ENCODE assay signal across 24 cellular contexts in the genomic region with DNA sequence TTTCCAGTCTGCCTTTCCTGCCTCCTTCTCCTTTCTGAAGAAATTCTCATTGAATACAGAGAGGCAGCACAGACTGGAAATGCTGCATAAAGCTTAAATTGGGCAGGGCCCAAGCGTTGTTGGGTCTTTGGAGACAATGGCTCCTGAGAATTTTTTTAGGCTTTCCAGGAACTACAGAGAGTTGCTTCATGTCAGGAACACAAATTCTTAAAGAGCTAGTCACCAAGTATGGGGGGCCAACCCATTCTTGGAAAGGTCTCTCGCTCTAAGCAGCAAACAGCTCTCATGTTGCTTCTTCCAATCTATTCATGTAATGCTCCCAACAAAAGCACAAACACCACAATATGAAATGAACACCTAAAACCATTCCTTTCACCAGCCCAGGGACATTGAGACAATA. TPM values are rescaled to one million over a fixed set of nuclear protein-coding genes. Genes with fewer than 3 reads are reported as not detected.
DNase-seq lines count a peak whose midpoint lies in the region; ATAC-seq, FAIRE-seq and TF ChIP-seq lines count a peak whose summit lies in the region.
"Had no signal": no experiment of that assay in that cellular context is flagged by ENCODE, and none has a peak within 500 bp of the region (broad histone marks: within the 10 kb centered on the region; RNA-seq: fewer than 3 reads in every experiment).

No MANE protein-coding gene starts in this region.

- no peak for TF ChIP-seq EP300 in HepG2 (IDR thresholded peaks at IDR 0.05; ENCODE audit: low read depth in 2 of 2, low read length in 2 of 2)
- no peak for TF ChIP-seq EP300 in HepG2 (CRISPR knock-in tag; IDR thresholded peaks at IDR 0.05; ENCODE audit: borderline replicate concordance)

- POLR2A ChIA-PET in HepG2 (lab: Yijun Ruan, JAX): interaction anchor here (1.2 to 2.1 kb wide), 3 partner anchors 8 to 30 kb away, joined by 3 to 8 read pairs (median 4); no protein-coding TSS in a partner anchor

- H3K79me2 ChIP-seq in HepG2 (ENCODE audit: insufficient read depth, low read length): peaks cover 32% of the 10 kb centered on the region

- no peak overlapping the region for H3K9ac ChIP-seq in HepG2 (ENCODE audit: insufficient read depth, low read depth, low read length)

- CTCF ChIA-PET in HepG2 (lab: Yijun Ruan, JAX; ENCODE audit: low intra/inter-chr PET ratio, low total read pairs): no interaction called here

- H3K4me2 ChIP-seq in HepG2 (ENCODE audit: low read depth, low read length): no peak overlapping the region

- H3K27ac ChIP-seq in HepG2 (ENCODE audit: extremely low read length, insufficient read depth, low read length) (no peak overlapping the region), right lobe of liver (no peak overlapping the region), uterus (no peak overlapping the region)
- H3K27ac ChIP-seq: prostate gland, RWPE1, thyroid gland had no signal

- H3K36me3 ChIP-seq in HepG2 (replicated peaks in 1 of 2; ENCODE audit: control insufficient read depth in 1 of 2, insufficient read depth in 2 of 2, low read length in 2 of 2): peaks cover 8 to 22% of the 10 kb centered on the region in 2 experiments
- peaks cover 0 to 4% (median 1%) of the 10 kb centered on the region in 4 donors for H3K36me3 ChIP-seq in right lobe of liver
- H3K36me3 ChIP-seq in uterus: no peaks in the 10 kb centered on the region
- H3K36me3 ChIP-seq: prostate gland, thyroid gland had no signal

- TF ChIP-seq RAD21 in HepG2 (CRISPR knock-in tag; IDR thresholded peaks at IDR 0.05): no peak

- intact Hi-C loops in HepG2 (cut with micrococcal nuclease; ENCODE audit: unreplicated experiment): no loop called here
- intact Hi-C loops in right lobe of liver (cut with DNase I): no loop called here
- intact Hi-C loops in uterus (cut with DNase I; ENCODE audit: low total_unique reads): no loop called here

- H3K4me1 ChIP-seq in HepG2 (ENCODE audit: insufficient read depth, low read length) (peaks cover 42% of the 10 kb centered on the region), right lobe of liver (no peaks in the 10 kb centered on the region), uterus (peaks cover 0 to 13% of the 10 kb centered on the region in 2 donors)
- H3K4me1 ChIP-seq: prostate gland had no signal

- DNase-seq in HepG2 (ENCODE audit: low spot score) (no peak), right lobe of liver (no peak), astrocyte of the hippocampus (ENCODE audit: low read depth, low spot score) (peak; percentile 59), iris pigment epithelial cell (ENCODE audit: low read depth) (peak; percentile 53), urothelium cell line (ENCODE audit: low spot score) (peak; percentile 26), uterus (no peak)
- DNase-seq in stimulated activated naive CD4-positive, alpha-beta T cell (lab: John Stamatoyannopoulos, UW): no peak
- DNase-seq: 8988T; activated CD4-positive, alpha-beta T cell treated with anti-CD3 and anti-CD28 coated beads for 48 hours; activated naive CD4-positive, alpha-beta T cell; dermis blood vessel endothelial cell; DMS153; glutamatergic neuron; MM.1S; naive thymus-derived CD4-positive, alpha-beta T cell; NCI-H1694 treated with DMSO at 0.1 percent for 48 hours; NK-92 treated with Interleukin-12 subunit alpha and Interleukin-12 subunit beta, amount 100 ng/mL, for 24 hours; thyroid gland had no signal

- H3K9me3 ChIP-seq in HepG2 (ENCODE audit: low read length) (no peaks in the 10 kb centered on the region), right lobe of liver (no peaks in the 10 kb centered on the region), uterus (no peaks in the 10 kb centered on the region)
- H3K9me3 ChIP-seq: prostate gland, thyroid gland had no signal

- no peak overlapping the region for H2AFZ ChIP-seq in HepG2 (ENCODE audit: low read length)

- no peak for FAIRE-seq in HepG2 (lab: Jason Lieb, UNC)
- no peak for FAIRE-seq in urothelium cell line (lab: Jason Lieb, UNC)

- no peak for ATAC-seq in HepG2
- no peak for ATAC-seq in right lobe of liver
- no peak for ATAC-seq in GM18907 (IDR thresholded peaks at IDR 0.05; ENCODE audit: unreplicated experiment)
- ATAC-seq: naive thymus-derived CD4-positive, alpha-beta T cell; stimulated activated effector memory CD8-positive, alpha-beta T cell treated with anti-CD3 and anti-CD28 coated beads, Interleukin-12 subunit alpha, Interleukin-12 subunit beta, amount 100 ng/mL, for 72 hours had no signal

- H3K27me3 ChIP-seq in HepG2 (ENCODE audit: control insufficient read depth in 1 of 2, insufficient read depth in 2 of 2, low read length in 2 of 2) (no peaks in the 10 kb centered on the region), right lobe of liver (no peaks in the 10 kb centered on the region), uterus (peaks cover 8 to 51% of the 10 kb centered on the region in 2 donors)

- TF ChIP-seq POLR2A in HepG2 (IDR thresholded peaks at IDR 0.05; ENCODE audit: insufficient read depth in 1 of 2, low read depth in 2 of 2, low read length in 2 of 2): no peak
- no peak for TF ChIP-seq POLR2A in right lobe of liver (IDR thresholded peaks at IDR 0.05)
- TF ChIP-seq POLR2A in uterus (IDR thresholded peaks at IDR 0.05): no peak

- TF ChIP-seq CTCF in HepG2 (CRISPR knock-in tag; IDR thresholded peaks at IDR 0.05) (no peak), right lobe of liver (IDR thresholded peaks at IDR 0.05) (no peak), uterus (IDR thresholded peaks at IDR 0.05) (no peak)

- H3K4me3 ChIP-seq in HepG2 (replicated peaks in 1 of 3; ENCODE audit: insufficient read depth in 1 of 3, low read depth in 2 of 3, low read length in 3 of 3): no peak overlapping the region
- H3K4me3 ChIP-seq in right lobe of liver: no peak overlapping the region
- H3K4me3 ChIP-seq in uterus: no peak overlapping the region
- H3K4me3 ChIP-seq: prostate gland, thyroid gland had no signal

- in situ Hi-C loops in HepG2 (cut with HindIII; ENCODE audit: extremely low pct_ligation_motif_present, low pct_unique_long_range_greater_than_20kb): no loop called here

- no TSS peak for BruUV-seq in HepG2 (replicated peaks; lab: Mats Ljungman, UMichigan)

- 91% methylated on average over 2 of the region's 2 CpGs for WGBS in HepG2 (ENCODE audit: low lambda C conversion rate)
- 70% methylated on average over 2 of the region's 2 CpGs for WGBS in right lobe of liver (ENCODE audit: insufficient coverage, low coverage, low lambda C conversion rate, missing lambda C conversion rate)

- no peaks in the 10 kb centered on the region for H4K20me1 ChIP-seq in HepG2 (ENCODE audit: insufficient read depth, low read length)

TF ChIP-seq in HepG2, 621 proteins besides CTCF, POLR2A, EP300 and RAD21:
- no peak for TF ChIP-seq ZNF556 (CRISPR knock-in tag; IDR thresholded peaks at IDR 0.05; ENCODE audit: borderline replicate concordance)
- TF ChIP-seq BCL6 (CRISPR knock-in tag; IDR thresholded peaks at IDR 0.05): peak; percentile 61

RNA-seq across cellular contexts. Expression of a gene that starts 6.9 kb away (rescaled TPM):
- total RNA-seq in HepG2 (2016; rRNA removed; fragmentation: Illumina TruSeq; extraction: Trizol): 1.8 and 1.9 TPM in 2 replicates
- total RNA-seq in HepG2 (2016; cell fraction: cytosol; rRNA removed; fragmentation: Illumina TruSeq; extraction: Trizol; ENCODE audit: low read depth): 0.71 TPM in 2 replicates
- total RNA-seq in HepG2 (2016; cell fraction: insoluble cytoplasmic fraction; rRNA removed; fragmentation: Illumina TruSeq; extraction: Trizol): 1.8 and 2.1 TPM in 2 replicates
- 1.4 and 1.5 TPM in 2 replicates for total RNA-seq in HepG2 (2016; cell fraction: membrane; rRNA removed; fragmentation: Illumina TruSeq; extraction: Trizol)
- 2.8 and 3.7 TPM in 2 replicates for total RNA-seq in HepG2 (2016; cell fraction: nucleus; rRNA removed; fragmentation: Illumina TruSeq; extraction: Trizol)
- 4.3 and 5.3 TPM in 2 replicates for polyA plus RNA-seq in HepG2 (2011; rRNA removed)
- 4.9 and 7.0 TPM in 2 replicates for polyA plus RNA-seq in HepG2 (2011; cell fraction: cytosol; rRNA removed)
- 6.6 and 9.3 TPM in 2 replicates for polyA plus RNA-seq in HepG2 (2011; cell fraction: nucleus; rRNA removed)
- polyA plus RNA-seq in HepG2 (2012): 6.9 and 8.5 TPM in 2 replicates
- 0.77 and 0.84 TPM in 2 replicates for polyA plus RNA-seq in HepG2 (2016; cell fraction: cytosol; fragmentation: Illumina TruSeq; extraction: Trizol; ENCODE audit: low read depth)
- 3.8 and 5.8 TPM in 2 replicates for polyA plus RNA-seq in HepG2 (2016; cell fraction: insoluble cytoplasmic fraction; fragmentation: Illumina TruSeq; extraction: Trizol; ENCODE audit: low read depth)
- 2.1 and 2.2 TPM in 2 replicates for polyA plus RNA-seq in HepG2 (2016; cell fraction: membrane; fragmentation: Illumina TruSeq; extraction: Trizol; ENCODE audit: low read depth)
- polyA plus RNA-seq in HepG2 (2016; cell fraction: nucleus; fragmentation: Illumina TruSeq; extraction: Trizol; ENCODE audit: insufficient read depth, low read depth): 7.4 and 7.8 TPM in 2 replicates
- polyA minus RNA-seq in HepG2 (2011; rRNA and poly(A)+ RNA removed; ENCODE audit: low replicate concordance): 10.9 TPM in 1 of 2 replicates, not detected in the other
- polyA minus RNA-seq in HepG2 (2011; cell fraction: cytosol; rRNA and poly(A)+ RNA removed): 3.4 and 5.0 TPM in 2 replicates
- 8.7 and 9.5 TPM in 2 replicates for polyA minus RNA-seq in HepG2 (2011; cell fraction: nucleus; rRNA and poly(A)+ RNA removed)
- 1 to 10 TPM; 5.2 to 7.0 (median 5.7) TPM for total RNA-seq in right lobe of liver
- 1 to 10 TPM in 1 of 4 donors, under 1 TPM in 1, not detected in 2; 0.29 to 1.5 TPM for total RNA-seq in uterus
- total RNA-seq: lung microvascular endothelial cell, thyroid gland had no signal
- polyA plus RNA-seq: CD14-positive monocyte; naive thymus-derived CD4-positive, alpha-beta T cell had no signal

Comparison
In these comparisons a context has a peak if more than half of its experiments do, and no peak if none do; other contexts are left out.
1. DNase-seq: peak in astrocyte of the hippocampus (single experiment), iris pigment epithelial cell (single experiment) and urothelium cell line (single experiment); none in HepG2 (single experiment), right lobe of liver (0 of 3), stimulated activated naive CD4-positive, alpha-beta T cell (0 of 6) and uterus (0 of 2).